ENCODE assay signal across 5 cellular contexts in the genomic region with DNA sequence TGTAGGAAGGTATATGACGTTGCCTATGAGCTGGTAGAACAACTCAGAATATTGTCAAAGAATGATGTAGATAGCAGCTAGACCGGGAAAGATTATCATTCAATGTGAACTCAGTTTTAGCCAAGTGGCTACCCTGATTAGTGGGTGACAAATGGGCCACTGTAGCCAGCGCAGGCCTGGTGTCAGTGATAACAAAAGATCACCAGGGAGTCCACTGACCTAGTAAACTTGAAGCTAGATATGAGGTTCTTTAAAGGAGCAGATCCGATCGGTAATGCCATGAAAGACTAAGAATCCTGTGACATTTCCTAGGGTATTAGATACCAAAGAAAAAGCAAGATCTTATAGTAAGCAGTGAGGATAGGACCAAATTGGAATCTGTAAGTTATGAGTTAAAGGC.
"Had no signal": no experiment of that assay in that cellular context is flagged by ENCODE, and none has a peak within 500 bp of the region (broad histone marks: within the 10 kb centered on the region; RNA-seq: fewer than 3 reads in every experiment).

No MANE protein-coding gene starts in this region.

- H3K36me3 ChIP-seq: HAP-1 had no signal

- DNase-seq: GOT3, H7, HFFc6 had no signal

- H3K4me1 ChIP-seq: HAP-1 had no signal

- FAIRE-seq: HTR-8/SVneo had no signal

- H3K9me3 ChIP-seq: HAP-1 had no signal

- H3K4me3 ChIP-seq: HAP-1 had no signal
